In the genomic region with DNA sequence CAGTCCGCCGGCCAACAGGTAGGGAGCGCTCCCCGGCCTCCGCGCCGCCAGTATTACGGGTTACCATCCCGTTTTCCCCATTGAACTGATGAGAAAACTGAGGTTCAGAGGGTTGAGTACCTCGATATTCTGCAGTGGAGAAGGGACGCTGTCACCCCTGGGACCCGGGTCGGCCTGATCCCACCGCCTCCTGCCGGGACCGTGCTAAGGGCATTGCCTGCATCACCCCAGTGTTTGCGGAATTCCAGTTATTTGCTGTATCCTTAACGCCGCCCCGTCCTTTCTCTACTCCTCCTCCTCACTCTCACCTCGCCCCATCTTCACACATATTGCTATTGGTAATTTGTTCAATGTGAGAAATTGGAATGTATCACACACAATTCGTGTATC, we compare ENCODE assay signal across 9 cellular contexts. TPM values are rescaled to one million over a fixed set of nuclear protein-coding genes. Genes with fewer than 3 reads are reported as not detected.
A peak's percentile ranks its signal among the peaks of the same experiment; 100 is the strongest.
DNase-seq lines count a peak whose midpoint lies in the region; ATAC-seq, FAIRE-seq and TF ChIP-seq lines count a peak whose summit lies in the region.
"Had no signal": no experiment of that assay in that cellular context is flagged by ENCODE, and none has a peak within 500 bp of the region (broad histone marks: within the 10 kb centered on the region; RNA-seq: fewer than 3 reads in every experiment).

No MANE protein-coding gene starts in this region.

- H4K20me1 ChIP-seq in GM12878 (ENCODE audit: control insufficient read depth, insufficient read depth): no peaks in the 10 kb centered on the region

- SMC1A ChIA-PET in GM12878 (lab: Charles Lee; ENCODE audit: uncharacterized antibody, unreplicated experiment): no interaction called here

- RAD21 ChIA-PET in GM12878 (lab: Charles Lee; ENCODE audit: unreplicated experiment): no interaction called here

- no peaks in the 10 kb centered on the region; a peak in 1 of 4 replicates for H3K27me3 ChIP-seq in GM12878 (replicated peaks in 1 of 2; ENCODE audit: control insufficient read depth in 2 of 2, insufficient read depth in 2 of 2, low read length in 1 of 2)
- peaks cover 0 to 2% (median 0%) of the 10 kb centered on the region in 4 donors for H3K27me3 ChIP-seq in liver (ENCODE audit: control insufficient read depth in 4 of 4, insufficient read depth in 4 of 4, low read length in 3 of 4)
- H3K27me3 ChIP-seq in transverse colon: peaks cover 70% of the 10 kb centered on the region

- H3K4me2 ChIP-seq in GM12878 (ENCODE audit: control insufficient read depth, insufficient read depth): peak overlapping the region; percentile 90

- H3K36me3 ChIP-seq in GM12878 (ENCODE audit: control insufficient read depth in 2 of 2, insufficient read depth in 2 of 2, low read length in 1 of 2) (no peaks in the 10 kb centered on the region), liver (ENCODE audit: control insufficient read depth in 4 of 4, insufficient read depth in 3 of 4, low read depth in 1 of 4, low read length in 3 of 4) (no peaks in the 10 kb centered on the region), transverse colon (no peaks in the 10 kb centered on the region)

- H3K27ac ChIP-seq in GM12878 (ENCODE audit: control insufficient read depth, insufficient read depth): no peak overlapping the region
- no peak overlapping the region for H3K27ac ChIP-seq in liver (ENCODE audit: low read depth in 1 of 2, low read length in 2 of 2)
- peak overlapping the region; percentile 84 to 89 (median 87) for H3K27ac ChIP-seq in transverse colon

- no peaks in the 10 kb centered on the region for H3K9me3 Mint-ChIP-seq in activated T-cell treated with anti-CD3 and anti-CD28 coated beads, Interleukin-2, amount 50 U/mL, for 24 hours

- H3K36me3 Mint-ChIP-seq in activated T-cell treated with anti-CD3 and anti-CD28 coated beads, Interleukin-2, amount 50 U/mL, for 24 hours (ENCODE audit: low read depth): no peaks in the 10 kb centered on the region

- peaks cover 19% of the 10 kb centered on the region for H3K79me2 ChIP-seq in GM12878 (ENCODE audit: control insufficient read depth, insufficient read depth, low read length)

- TF ChIP-seq POLR2A in GM12878 (IDR thresholded peaks at IDR 0.05; ENCODE audit: low read depth, low read length) (no peak), transverse colon (IDR thresholded peaks at IDR 0.05) (no peak)

- H3K9ac ChIP-seq in GM12878 (ENCODE audit: control insufficient read depth, insufficient read depth, low read length) (peak overlapping the region; percentile 10; the same call in 1 of the 2 replicates), liver (ENCODE audit: low read depth in 1 of 2, low read length in 2 of 2) (no peak overlapping the region)

- DNase-seq in activated T-cell treated with anti-CD3 and anti-CD28 coated beads, Interleukin-2, amount 50 U/mL, for 24 hours: no peak
- no peak for DNase-seq in activated T-cell treated with anti-CD3 and anti-CD28 coated beads, Interleukin-2, amount 50 U/mL, for 48 hours
- DNase-seq in GM12878 (ENCODE audit: low read depth, low spot score): no peak
- DNase-seq in transverse colon: no peak
- DNase-seq in NCI-H2107 (lab: John Stamatoyannopoulos, UW): no peak
- DNase-seq in HT-29 (ENCODE audit: low spot score): no peak
- no peak for DNase-seq in activated gamma-delta T cell (lab: John Stamatoyannopoulos, UW)
- DNase-seq: activated CD4-positive, alpha-beta T cell treated with anti-CD3 and anti-CD28 coated beads, Interleukin-2, amount 50 U/mL, for 48 hours had no signal

- peak overlapping the region; percentile 31 for H2AFZ ChIP-seq in GM12878 (ENCODE audit: control insufficient read depth, low read depth, low read length)

- peak overlapping the region; percentile 76 for H3K4me3 ChIP-seq in GM12878
- peak overlapping the region in 2 of 3 donors; percentile 30 to 61 for H3K4me3 ChIP-seq in liver (ENCODE audit: low read depth in 1 of 3, low read length in 3 of 3)
- peak overlapping the region; percentile 17 to 67 (median 60) for H3K4me3 ChIP-seq in transverse colon

- no peak for TF ChIP-seq CTCF in GM12878 (IDR thresholded peaks at IDR 0.05 in 2 of 3, conservative IDR thresholded peaks at IDR 0.05 in 1 of 3; ENCODE audit: control insufficient read depth in 2 of 3, extremely low read depth in 1 of 3, insufficient read depth in 1 of 3, low read depth in 3 of 3, low read length in 3 of 3)
- no peak for TF ChIP-seq CTCF in liver (IDR thresholded peaks at IDR 0.05; ENCODE audit: low read depth, low read length, missing input control)
- TF ChIP-seq CTCF in transverse colon (IDR thresholded peaks at IDR 0.05): no peak

- TSS peak; percentile 86 for BruUV-seq in GM12878 (replicated peaks; lab: Mats Ljungman, UMichigan)

- no peak for FAIRE-seq in GM12878 (lab: Jason Lieb, UNC)

- H3K27ac Mint-ChIP-seq in activated T-cell treated with anti-CD3 and anti-CD28 coated beads, Interleukin-2, amount 50 U/mL, for 24 hours: no peak overlapping the region

- TF ChIP-seq RAD21 in GM12878 (IDR thresholded peaks at IDR 0.05; ENCODE audit: insufficient read depth, low read depth, low read length): no peak
- no peak for TF ChIP-seq RAD21 in liver (IDR thresholded peaks at IDR 0.05)

- WGBS in GM12878 (ENCODE audit: insufficient coverage, insufficient replicate concordance, low lambda C conversion rate, missing lambda C conversion rate): 0% methylated on average over 18 of the region's 22 CpGs
- 6% methylated on average over 22 of the region's 22 CpGs for WGBS in liver
- WGBS in transverse colon (ENCODE audit: low coverage in 1 of 2), 2 donors: 3 to 5% methylated on average over 6 to 16 of the region's 22 CpGs

- POLR2A ChIA-PET in GM12878 (lab: Charles Lee): interaction anchor here (0.6 to 1.5 kb wide), 4 partner anchors 36 to 137 kb away, joined by 3 to 4 read pairs (median 3); no protein-coding TSS in a partner anchor

- intact Hi-C loops in GM12878 (cut with micrococcal nuclease; ENCODE audit: unreplicated experiment) (no loop called here), transverse colon (cut with DNase I; ENCODE audit: low total_unique reads) (no loop called here)

- H3K9me3 ChIP-seq in GM12878 (replicated peaks; ENCODE audit: control insufficient read depth, insufficient read depth, low read length): no peaks in the 10 kb centered on the region
- H3K9me3 ChIP-seq in liver (ENCODE audit: control insufficient read depth in 4 of 4, low read length in 3 of 4): no peaks in the 10 kb centered on the region
- no peaks in the 10 kb centered on the region for H3K9me3 ChIP-seq in transverse colon

- CTCF ChIA-PET in GM12878 (lab: Yijun Ruan, JAX): no interaction called here

- peaks cover 20% of the 10 kb centered on the region for H3K4me1 Mint-ChIP-seq in activated T-cell treated with anti-CD3 and anti-CD28 coated beads, Interleukin-2, amount 50 U/mL, for 24 hours (ENCODE audit: low read depth)

- in situ Hi-C loops in GM12878 (cut with MboI) (no loop called here), transverse colon (cut with MboI; ENCODE audit: low pct_ligation_motif_present in 1 of 4, low pct_unique_long_range_greater_than_20kb in 1 of 4, low sequenced_read_pairs in 3 of 4) (loop anchor here in 1 of 4 donors (10.0 kb wide), 1 partner anchor 66 kb away; no protein-coding TSS in a partner anchor)

- peaks cover 26% of the 10 kb centered on the region for H3K4me1 ChIP-seq in GM12878 (ENCODE audit: control insufficient read depth, insufficient read depth, low read length)
- H3K4me1 ChIP-seq in liver (ENCODE audit: control insufficient read depth in 4 of 4, insufficient read depth in 4 of 4, low read length in 3 of 4): peaks cover 5 to 16% (median 12%) of the 10 kb centered on the region in 4 donors
- peaks cover 0 to 28% (median 19%) of the 10 kb centered on the region in 4 donors for H3K4me1 ChIP-seq in transverse colon

- H3K4me3 Mint-ChIP-seq in activated T-cell treated with anti-CD3 and anti-CD28 coated beads, Interleukin-2, amount 50 U/mL, for 24 hours: peak overlapping the region; percentile 42

- H3K27me3 Mint-ChIP-seq in activated T-cell treated with anti-CD3 and anti-CD28 coated beads, Interleukin-2, amount 50 U/mL, for 24 hours: peaks cover 68% of the 10 kb centered on the region

- no peak for TF ChIP-seq EP300 in GM12878 (IDR thresholded peaks at IDR 0.05; ENCODE audit: borderline replicate concordance in 1 of 2, control insufficient read depth in 1 of 2, low read depth in 2 of 2, low read length in 2 of 2)
- no peak for TF ChIP-seq EP300 in transverse colon (IDR thresholded peaks at IDR 0.05; ENCODE audit: low read depth)

- no peak for ATAC-seq in GM12878

TF ChIP-seq in GM12878, 131 proteins besides CTCF, POLR2A, EP300 and RAD21 (continues in another document):
- TF ChIP-seq ZNF217 (IDR thresholded peaks at IDR 0.05): peak; percentile 79
- TF ChIP-seq IKZF2 (IDR thresholded peaks at IDR 0.05): peak in 1 of 2 experiments; percentile 31; a peak in 1 of 4 replicates
- TF ChIP-seq YY1 (IDR thresholded peaks at IDR 0.05; ENCODE audit: low read depth, low read length): no peak
- TF ChIP-seq MEF2B (IDR thresholded peaks at IDR 0.05; ENCODE audit: partially characterized antibody, poor library complexity, severe bottlenecking): peak; percentile 41

TF ChIP-seq in liver, 16 proteins besides CTCF, POLR2A, EP300 and RAD21 (continues in another document):
- TF ChIP-seq, protein P1, sequence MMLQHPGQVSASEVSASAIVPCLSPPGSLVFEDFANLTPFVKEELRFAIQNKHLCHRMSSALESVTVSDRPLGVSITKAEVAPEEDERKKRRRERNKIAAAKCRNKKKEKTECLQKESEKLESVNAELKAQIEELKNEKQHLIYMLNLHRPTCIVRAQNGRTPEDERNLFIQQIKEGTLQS (IDR thresholded peaks at IDR 0.05): no peak

RNA-seq across cellular contexts. Expression of a gene that starts 0.4 kb away (rescaled TPM):
- 22.1 and 26.5 TPM in 2 replicates for total RNA-seq in GM12878 (2013; cell fraction: nucleolus; rRNA removed)
- 1.6 and 2.3 TPM in 2 replicates for total RNA-seq in GM12878 (2014; rRNA removed)
- 0.51 and 1.1 TPM in 2 replicates for total RNA-seq in GM12878 (2014; rRNA removed; fragmentation: Illumina TruSeq; extraction: Trizol)
- 2.6 TPM in 2 replicates for total RNA-seq in GM12878 (2021)
- 1.0 TPM for polyA plus RNA-seq in GM12878 (2011; ENCODE audit: low read depth)
- 1.8 and 3.9 TPM in 2 replicates for polyA plus RNA-seq in GM12878 (2011; rRNA removed)
- 5.5 and 6.8 TPM in 2 replicates for polyA plus RNA-seq in GM12878 (2011; cell fraction: cytosol; rRNA removed)
- 8.8 and 12.0 TPM in 2 replicates for polyA plus RNA-seq in GM12878 (2011; cell fraction: nucleus; rRNA removed)
- polyA plus RNA-seq in GM12878 (2012): 6.2 and 8.3 TPM in 2 replicates
- 0.25 TPM in 1 of 2 replicates, not detected in the other for polyA plus RNA-seq in GM12878 (2014; fragmentation: Illumina TruSeq; extraction: Trizol)
- polyA plus RNA-seq in GM12878 (2014; fragmentation: Nextera tagmentation; extraction: Ambion mirVana): under 1 TPM in 1 of 2 experiments, not detected in 1; 0.04 TPM
- 2.6 and 2.7 TPM in 2 replicates for polyA plus RNA-seq in GM12878 (2014; rRNA removed)
- polyA plus RNA-seq in GM12878 (2016; fragmentation: Nextera tagmentation; extraction: Ambion mirVana): 1 to 10 TPM; 2.2 to 3.4 TPM
- 3.7 and 8.6 TPM in 2 replicates for polyA minus RNA-seq in GM12878 (2011; rRNA and poly(A)+ RNA removed)
- polyA minus RNA-seq in GM12878 (2011; cell fraction: cytosol; rRNA and poly(A)+ RNA removed): 3.5 and 5.2 TPM in 2 replicates
- polyA minus RNA-seq in GM12878 (2011; cell fraction: nucleus; rRNA and poly(A)+ RNA removed): 3.5 and 6.6 TPM in 2 replicates
- total RNA-seq in liver: 1 to 10 TPM; 2.3 to 8.2 TPM
- polyA plus RNA-seq in liver: 1 to 10 TPM; 1.6 to 1.8 TPM
- 10 to 100 TPM in 2 of 4 donors, 1 to 10 TPM in 2; 6.3 to 31.4 (median 12.7) TPM for total RNA-seq in transverse colon
- total RNA-seq in HT-29 (2014; rRNA removed; shearing (Covaris generic)): 36.6 and 49.2 TPM in 2 replicates

Comparison
In these comparisons a context has a peak if more than half of its experiments do, and no peak if none do; other contexts are left out.
1. H3K27ac ChIP-seq: peak in transverse colon (4 of 4); none in GM12878 (single experiment) and liver (0 of 2).
2. Peak in every context shown above with its lines, with median percentiles within 50 percentile points of each other: H3K4me3 ChIP-seq.